In genomic region chr1:215606564-215607168, GRCh38 we compare ENCODE assay signal across 8 cellular contexts. TPM values are rescaled to one million over a fixed set of nuclear protein-coding genes. Genes with fewer than 3 reads are reported as not detected.
DNase-seq lines count a peak whose midpoint lies in the region; ATAC-seq, FAIRE-seq and TF ChIP-seq lines count a peak whose summit lies in the region.

No MANE protein-coding gene starts in this region.

- no peak for DNase-seq in GM13976 (ENCODE audit: low spot score)
- peak in 2 of 4 experiments; percentile 20 to 23 for DNase-seq in K562 (ENCODE audit: extremely low read depth in 1 of 4, low spot score in 3 of 4)
- DNase-seq in neural progenitor cell (ENCODE audit: low spot score), result no peak
- no peak for DNase-seq in naive thymus-derived CD8-positive, alpha-beta T cell
- DNase-seq in medulla oblongata (ENCODE audit: extremely low spot score), result no peak
- no peak for DNase-seq in effector memory CD8-positive, alpha-beta T cell

- 73% methylated on average over 2 of the region's 2 CpGs for WGBS in K562 (ENCODE audit: insufficient coverage, low coverage, missing lambda C conversion rate)

- H3K4me2 ChIP-seq in K562 (ENCODE audit: insufficient read depth, low read length) (no peak overlapping the region), neural progenitor cell (no peak overlapping the region)

- H3K9me3 Mint-ChIP-seq in neural progenitor cell, result no peaks in the 10 kb centered on the region
- no peaks in the 10 kb centered on the region for H3K9me3 Mint-ChIP-seq in naive thymus-derived CD8-positive, alpha-beta T cell
- peaks cover 4 to 5% of the 10 kb centered on the region in 2 donors for H3K9me3 Mint-ChIP-seq in effector memory CD8-positive, alpha-beta T cell

- H3K9me1 ChIP-seq in K562 (ENCODE audit: control insufficient read depth, insufficient read depth, low read length), result no peaks in the 10 kb centered on the region

- no peak overlapping the region for H3K4me3 Mint-ChIP-seq in neural progenitor cell
- H3K4me3 Mint-ChIP-seq in naive thymus-derived CD8-positive, alpha-beta T cell, result no peak overlapping the region
- no peak overlapping the region for H3K4me3 Mint-ChIP-seq in effector memory CD8-positive, alpha-beta T cell

- H3K4me3 ChIP-seq in K562 (no peak overlapping the region), neural progenitor cell (no peak overlapping the region)

- H3F3A ChIP-seq in neural progenitor cell (ENCODE audit: low read depth), result peaks cover 12% of the 10 kb centered on the region

- no peak for FAIRE-seq in K562 (lab: Jason Lieb, UNC)

- no peak for TF ChIP-seq EP300 in K562 (IDR thresholded peaks at IDR 0.05; ENCODE audit: low read length)

- H3K4me1 Mint-ChIP-seq in neural progenitor cell, result no peaks in the 10 kb centered on the region
- H3K4me1 Mint-ChIP-seq in naive thymus-derived CD8-positive, alpha-beta T cell, result no peaks in the 10 kb centered on the region
- H3K4me1 Mint-ChIP-seq in effector memory CD8-positive, alpha-beta T cell (ENCODE audit: low read depth in 2 of 2), result no peaks in the 10 kb centered on the region

- H3K27ac Mint-ChIP-seq in neural progenitor cell, result no peak overlapping the region
- H3K27ac Mint-ChIP-seq in naive thymus-derived CD8-positive, alpha-beta T cell, result no peak overlapping the region
- H3K27ac Mint-ChIP-seq in effector memory CD8-positive, alpha-beta T cell, result no peak overlapping the region

- CTCF ChIA-PET in K562 (lab: Yijun Ruan, JAX; ENCODE audit: low intra/inter-chr PET ratio), result interaction anchor here (1.1 to 1.6 kb wide), 2 partner anchors 945 to 948 kb away, joined by 4 read pairs; no protein-coding TSS in a partner anchor

- POLR2A ChIA-PET in K562 (lab: Yijun Ruan, JAX), result no interaction called here
- POLR2A ChIA-PET in naive thymus-derived CD8-positive, alpha-beta T cell (lab: Charles Lee), result no interaction called here

- no TSS peak for BruUV-seq in K562 (replicated peaks; lab: Mats Ljungman, UMichigan)

- H3K9ac ChIP-seq in K562 (ENCODE audit: insufficient read depth in 1 of 2, low read depth in 2 of 2, low read length in 2 of 2), result no peak overlapping the region
- H3K9ac ChIP-seq in neural progenitor cell, result no peak overlapping the region

- H3K36me3 ChIP-seq in K562 (ENCODE audit: control insufficient read depth, insufficient read depth, low read length) (peaks cover 85% of the 10 kb centered on the region), neural progenitor cell (peaks cover 12% of the 10 kb centered on the region)

- H3K4me1 ChIP-seq in K562 (replicated peaks in 1 of 2; ENCODE audit: control insufficient read depth in 2 of 2, insufficient read depth in 2 of 2, low read length in 2 of 2) (no peaks in the 10 kb centered on the region), neural progenitor cell (peaks cover 8% of the 10 kb centered on the region)

- in situ Hi-C loops in GM13976 (cut with MboI; ENCODE audit: low sequenced_read_pairs, unreplicated experiment) (no loop called here), K562 (cut with MboI) (no loop called here)

- peak; percentile 31 to 65; a peak in 3 of 4 replicates for TF ChIP-seq RAD21 in K562 (CRISPR knock-in tag; conservative IDR thresholded peaks at IDR 0.05 in 1 of 2, IDR thresholded peaks at IDR 0.05 in 1 of 2)

- H2AFZ ChIP-seq in K562 (ENCODE audit: low read depth, low read length) (no peak overlapping the region), neural progenitor cell (replicated peaks) (no peak overlapping the region)

- H3K36me3 Mint-ChIP-seq in neural progenitor cell, result peaks cover 30% of the 10 kb centered on the region
- H3K36me3 Mint-ChIP-seq in naive thymus-derived CD8-positive, alpha-beta T cell, result peaks cover 0 to 19% (median 5%) of the 10 kb centered on the region in 3 donors
- H3K36me3 Mint-ChIP-seq in effector memory CD8-positive, alpha-beta T cell (ENCODE audit: insufficient read depth), result no peaks in the 10 kb centered on the region

- peak; percentile 27 for TF ChIP-seq CTCF in GM13976 (IDR thresholded peaks at IDR 0.05; ENCODE audit: borderline replicate concordance, control extremely low read depth, extremely low read depth, insufficient read depth, missing control alignments)
- TF ChIP-seq CTCF in K562 (IDR thresholded peaks at IDR 0.05 in 2 of 3, conservative IDR thresholded peaks at IDR 0.05 in 1 of 3; ENCODE audit: insufficient read depth in 2 of 3, low read depth in 1 of 3, low read length in 3 of 3), result peak in 1 of 3 experiments; percentile 57; a peak in 2 of 6 replicates
- TF ChIP-seq CTCF in neural progenitor cell (IDR thresholded peaks at IDR 0.05), result peak; percentile 63

- H3K27me3 Mint-ChIP-seq in neural progenitor cell (ENCODE audit: insufficient read depth, low read depth), result no peaks in the 10 kb centered on the region
- H3K27me3 Mint-ChIP-seq in naive thymus-derived CD8-positive, alpha-beta T cell, result no peaks in the 10 kb centered on the region
- H3K27me3 Mint-ChIP-seq in effector memory CD8-positive, alpha-beta T cell, result no peaks in the 10 kb centered on the region

- no peaks in the 10 kb centered on the region for H3K79me2 ChIP-seq in K562 (ENCODE audit: control insufficient read depth, insufficient read depth, low read length)
- no peaks in the 10 kb centered on the region for H3K79me2 ChIP-seq in neural progenitor cell (ENCODE audit: low read depth)

- peak; percentile 66 for ATAC-seq in HG03025 (IDR thresholded peaks at IDR 0.05; ENCODE audit: low FRiP score, unreplicated experiment)
- ATAC-seq in K562, result peak; percentile 78
- no peak for ATAC-seq in naive thymus-derived CD8-positive, alpha-beta T cell
- ATAC-seq in HG03139 (IDR thresholded peaks at IDR 0.05; ENCODE audit: unreplicated experiment), result no peak
- ATAC-seq in effector memory CD8-positive, alpha-beta T cell (replicated peaks), result no peak

- no peak overlapping the region for H3K27ac ChIP-seq in K562 (ENCODE audit: extremely low read depth, low read depth, low read length)
- no peak overlapping the region for H3K27ac ChIP-seq in neural progenitor cell

- no peak for TF ChIP-seq POLR2A in K562 (conservative IDR thresholded peaks at IDR 0.05)

- no peaks in the 10 kb centered on the region for H3K27me3 ChIP-seq in K562 (ENCODE audit: control insufficient read depth in 2 of 2, insufficient read depth in 2 of 2, low read length in 2 of 2)
- no peaks in the 10 kb centered on the region for H3K27me3 ChIP-seq in neural progenitor cell

- no peaks in the 10 kb centered on the region for H3K9me3 ChIP-seq in K562 (replicated peaks; ENCODE audit: control insufficient read depth, insufficient read depth, low read depth, low read length)
- H3K9me3 ChIP-seq in neural progenitor cell (ENCODE audit: low read depth), result no peaks in the 10 kb centered on the region

- no peaks in the 10 kb centered on the region for H4K20me1 ChIP-seq in K562 (replicated peaks; ENCODE audit: control insufficient read depth, insufficient read depth, low read length)
- peaks cover 11% of the 10 kb centered on the region for H4K20me1 ChIP-seq in neural progenitor cell (ENCODE audit: low read depth)

- intact Hi-C loops in K562 (cut with micrococcal nuclease), result loop anchor here (1.0 to 10.0 kb wide), 3 partner anchors 58 to 392 kb away; no protein-coding TSS in a partner anchor

TF ChIP-seq in K562, 482 proteins besides CTCF, POLR2A, EP300 and RAD21 (continues in another document):
- TF ChIP-seq, protein P1, sequence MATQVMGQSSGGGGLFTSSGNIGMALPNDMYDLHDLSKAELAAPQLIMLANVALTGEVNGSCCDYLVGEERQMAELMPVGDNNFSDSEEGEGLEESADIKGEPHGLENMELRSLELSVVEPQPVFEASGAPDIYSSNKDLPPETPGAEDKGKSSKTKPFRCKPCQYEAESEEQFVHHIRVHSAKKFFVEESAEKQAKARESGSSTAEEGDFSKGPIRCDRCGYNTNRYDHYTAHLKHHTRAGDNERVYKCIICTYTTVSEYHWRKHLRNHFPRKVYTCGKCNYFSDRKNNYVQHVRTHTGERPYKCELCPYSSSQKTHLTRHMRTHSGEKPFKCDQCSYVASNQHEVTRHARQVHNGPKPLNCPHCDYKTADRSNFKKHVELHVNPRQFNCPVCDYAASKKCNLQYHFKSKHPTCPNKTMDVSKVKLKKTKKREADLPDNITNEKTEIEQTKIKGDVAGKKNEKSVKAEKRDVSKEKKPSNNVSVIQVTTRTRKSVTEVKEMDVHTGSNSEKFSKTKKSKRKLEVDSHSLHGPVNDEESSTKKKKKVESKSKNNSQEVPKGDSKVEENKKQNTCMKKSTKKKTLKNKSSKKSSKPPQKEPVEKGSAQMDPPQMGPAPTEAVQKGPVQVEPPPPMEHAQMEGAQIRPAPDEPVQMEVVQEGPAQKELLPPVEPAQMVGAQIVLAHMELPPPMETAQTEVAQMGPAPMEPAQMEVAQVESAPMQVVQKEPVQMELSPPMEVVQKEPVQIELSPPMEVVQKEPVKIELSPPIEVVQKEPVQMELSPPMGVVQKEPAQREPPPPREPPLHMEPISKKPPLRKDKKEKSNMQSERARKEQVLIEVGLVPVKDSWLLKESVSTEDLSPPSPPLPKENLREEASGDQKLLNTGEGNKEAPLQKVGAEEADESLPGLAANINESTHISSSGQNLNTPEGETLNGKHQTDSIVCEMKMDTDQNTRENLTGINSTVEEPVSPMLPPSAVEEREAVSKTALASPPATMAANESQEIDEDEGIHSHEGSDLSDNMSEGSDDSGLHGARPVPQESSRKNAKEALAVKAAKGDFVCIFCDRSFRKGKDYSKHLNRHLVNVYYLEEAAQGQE (CRISPR knock-in tag; IDR thresholded peaks at IDR 0.05; ENCODE audit: low read depth), result no peak

RNA-seq across cellular contexts. Expression of gene KCTD3, which starts 39.6 kb away (rescaled TPM):
- 38.4 and 84.2 TPM in 2 replicates for total RNA-seq in K562 (2011; cell fraction: chromatin; rRNA removed; ENCODE audit: low replicate concordance)
- total RNA-seq in K562 (2011; cell fraction: nucleolus; rRNA removed), result 15.7 and 21.7 TPM in 2 replicates
- total RNA-seq in K562 (2011; cell fraction: nucleoplasm; rRNA removed), result 36.2 and 40.0 TPM in 2 replicates
- total RNA-seq in K562 (2014; rRNA removed), result 29.7 and 33.5 TPM in 2 replicates
- 53.1 and 59.2 TPM in 2 replicates for total RNA-seq in K562 (2014; rRNA removed; fragmentation: Illumina TruSeq; extraction: Trizol)
- 44.2 and 44.3 TPM in 2 replicates for total RNA-seq in K562 (2015; rRNA removed; fragmentation: Illumina TruSeq; extraction: Trizol)
- total RNA-seq in K562 (2021), result 43.3 and 48.3 TPM in 2 replicates
- polyA plus RNA-seq in K562 (2011; rRNA removed), result 67.6 and 77.1 TPM in 2 replicates
- 31.7 and 37.5 TPM in 2 replicates for polyA plus RNA-seq in K562 (2011; cell fraction: cytosol; rRNA removed)
- polyA plus RNA-seq in K562 (2011; cell fraction: nucleus; rRNA removed), result 60.9 and 85.8 TPM in 2 replicates
- polyA plus RNA-seq in K562 (2012), result 19.2 and 28.5 TPM in 2 replicates
- 45.7 and 49.4 TPM in 2 replicates for polyA plus RNA-seq in K562 (2014; fragmentation: Illumina TruSeq; extraction: Trizol)
- 10 to 100 TPM; 12.8 to 18.2 TPM for polyA plus RNA-seq in K562 (2014; fragmentation: Nextera tagmentation; extraction: Ambion mirVana)
- 34.1 and 35.3 TPM in 2 replicates for polyA plus RNA-seq in K562 (2014; rRNA removed)
- 147 and 156 TPM in 2 replicates for polyA minus RNA-seq in K562 (2011; rRNA and poly(A)+ RNA removed)
- 42.2 and 49.9 TPM in 2 replicates for polyA minus RNA-seq in K562 (2011; cell fraction: cytosol; rRNA and poly(A)+ RNA removed)
- polyA minus RNA-seq in K562 (2011; cell fraction: nucleus; rRNA and poly(A)+ RNA removed), result 33.0 and 65.3 TPM in 2 replicates
- total RNA-seq in neural progenitor cell (ENCODE audit: low replicate concordance), result 52.7 and 70.1 TPM in 2 replicates
- total RNA-seq in naive thymus-derived CD8-positive, alpha-beta T cell, result 1 to 10 TPM; 1.5 to 1.6 TPM
- polyA plus RNA-seq in naive thymus-derived CD8-positive, alpha-beta T cell, result 1 to 10 TPM in 2 of 3 donors, under 1 TPM in 1; 0.34 to 1.4 (median 1.3) TPM

Comparison
In these comparisons a context has a peak if more than half of its experiments do, and no peak if none do; other contexts are left out.
1. ATAC-seq: peak in HG03025 (single experiment) and K562 (single experiment); none in naive thymus-derived CD8-positive, alpha-beta T cell (0 of 2), HG03139 (single experiment) and effector memory CD8-positive, alpha-beta T cell (single experiment).
2. RNA of gene KCTD3, which starts 39.6 kb away (total RNA-seq): 52.7 to 70.1 TPM in neural progenitor cell and 15.7 to 84.2 TPM in K562; 1.5 to 1.6 TPM in naive thymus-derived CD8-positive, alpha-beta T cell; every median in the first group is over 4 times any median in the second.